In the genomic region with DNA sequence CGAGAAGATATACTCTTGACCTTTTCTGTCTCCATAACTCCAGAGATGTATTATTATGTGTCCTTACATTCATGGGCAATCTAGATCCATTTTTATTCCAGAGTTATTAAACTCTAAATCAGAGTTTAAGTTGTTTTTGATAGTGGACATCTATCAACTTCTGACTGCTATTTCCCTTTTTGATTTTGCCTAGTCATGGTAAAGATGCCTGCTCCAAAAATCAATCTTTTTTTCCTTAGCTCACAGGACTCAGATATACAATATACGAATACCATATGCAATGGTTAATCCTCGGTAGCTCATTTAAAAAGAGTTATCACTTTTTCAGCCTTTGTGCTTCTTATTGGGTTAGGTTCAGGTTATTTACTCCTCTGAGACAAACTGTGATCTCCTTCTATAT, we compare ENCODE assay signal across 28 cellular contexts.
"Had no signal": no experiment of that assay in that cellular context is flagged by ENCODE, and none has a peak within 500 bp of the region (broad histone marks: within the 10 kb centered on the region; RNA-seq: fewer than 3 reads in every experiment).

No MANE protein-coding gene starts in this region.

- H3K36me3 ChIP-seq: colonic mucosa, esophagus muscularis mucosa, esophagus squamous epithelium, gastrocnemius medialis, gastroesophageal sphincter, heart right ventricle had no signal

- H3K27me3 ChIP-seq: colonic mucosa, dorsolateral prefrontal cortex, esophagus muscularis mucosa, esophagus squamous epithelium, foreskin keratinocyte, gastrocnemius medialis, gastroesophageal sphincter, heart left ventricle, heart right ventricle had no signal

- FAIRE-seq: colon, endometrium, endothelial cell of umbilical vein, frontal cortex had no signal

- H3K9me3 ChIP-seq: colonic mucosa, esophagus muscularis mucosa, esophagus squamous epithelium, gastrocnemius medialis, gastroesophageal sphincter, heart left ventricle had no signal

- ATAC-seq: effector memory CD8-positive, alpha-beta T cell; esophagus mucosa; foreskin keratinocyte; gastrocnemius medialis; gastroesophageal sphincter; heart left ventricle; heart right ventricle had no signal

- H3K4me1 ChIP-seq: colonic mucosa, esophagus muscularis mucosa, esophagus squamous epithelium, foreskin keratinocyte, gastroesophageal sphincter had no signal

- H3K27ac ChIP-seq: colonic mucosa, coronary artery, dorsolateral prefrontal cortex, epithelial cell of prostate, esophagus muscularis mucosa, esophagus squamous epithelium, foreskin keratinocyte, gastrocnemius medialis, gastroesophageal sphincter, heart left ventricle, heart right ventricle had no signal

- DNase-seq: colonic mucosa; cortex of kidney; dermis blood vessel endothelial cell; dorsolateral prefrontal cortex; effector CD4-positive, alpha-beta T cell; effector CD8-positive, alpha-beta T cell; effector memory CD4-positive, alpha-beta T cell; effector memory CD8-positive, alpha-beta T cell; endodermal cell; erythroblast; esophagus squamous epithelium; foreskin fibroblast; foreskin keratinocyte; foreskin melanocyte; gastrocnemius medialis; glutamatergic neuron; head of caudate nucleus; heart left ventricle; heart right ventricle had no signal

- H3K4me3 ChIP-seq: colonic mucosa, coronary artery, dorsolateral prefrontal cortex, esophagus muscularis mucosa, esophagus squamous epithelium, gastrocnemius medialis, gastroesophageal sphincter, heart left ventricle, heart right ventricle had no signal
